25 cellular contexts compared by ENCODE assay signal in genomic region chr5:146628950-146629349, GRCh38.
"Had no signal": no experiment of that assay in that cellular context is flagged by ENCODE, and none has a peak within 500 bp of the region (broad histone marks: within the 10 kb centered on the region; RNA-seq: fewer than 3 reads in every experiment).

No MANE protein-coding gene starts in this region.

- DNase-seq: colonic mucosa; cortex of kidney; effector CD8-positive, alpha-beta T cell; effector memory CD8-positive, alpha-beta T cell; endodermal cell; erythroblast; esophagus squamous epithelium; foreskin fibroblast; foreskin melanocyte; gastrocnemius medialis; glutamatergic neuron; head of caudate nucleus; heart right ventricle; hippocampal formation; left cardiac atrium; left lung; left ventricle myocardium superior; lower lobe of right lung; mesenchymal stem cell; mucosa of descending colon; naive B cell had no signal

- H3K36me3 ChIP-seq: colonic mucosa, esophagus squamous epithelium, gastrocnemius medialis, heart right ventricle, left lung, lower lobe of right lung had no signal

- H3K4me3 Mint-ChIP-seq: dendritic cell treated with granulocyte-macrophage colony-stimulating factor and Interleukin-4, amounts not matched to agents 40 ng/mL and 50 ng/mL, for 4 days; effector memory CD8-positive, alpha-beta T cell; endodermal cell; mesothelial cell of epicardium; naive B cell had no signal

- H3K27me3 ChIP-seq: colonic mucosa, esophagus squamous epithelium, gastrocnemius medialis, heart right ventricle, left lung had no signal

- H3K27ac Mint-ChIP-seq: dendritic cell treated with granulocyte-macrophage colony-stimulating factor and Interleukin-4, amounts not matched to agents 40 ng/mL and 50 ng/mL, for 4 days; endodermal cell; mesothelial cell of epicardium had no signal

- H3K4me1 Mint-ChIP-seq: mesothelial cell of epicardium, naive B cell had no signal

- H3K4me1 ChIP-seq: colonic mucosa, esophagus squamous epithelium, gastrocnemius medialis, left lung, lower lobe of right lung had no signal

- H3K9me3 Mint-ChIP-seq: dendritic cell treated with granulocyte-macrophage colony-stimulating factor and Interleukin-4, amounts not matched to agents 40 ng/mL and 50 ng/mL, for 4 days; effector memory CD8-positive, alpha-beta T cell had no signal

- H3K36me3 Mint-ChIP-seq: naive B cell had no signal

- H3K4me3 ChIP-seq: colonic mucosa, esophagus squamous epithelium, gastrocnemius medialis, heart right ventricle, left lung, lower lobe of right lung, mucosa of descending colon had no signal

- H3K27ac ChIP-seq: colonic mucosa, epithelial cell of prostate, esophagus squamous epithelium, gastrocnemius medialis, heart right ventricle, left lung, lower lobe of right lung had no signal

- ATAC-seq: effector memory CD8-positive, alpha-beta T cell; esophagus mucosa; gastrocnemius medialis; heart right ventricle; left cardiac atrium; left lung; left ventricle myocardium superior; lower lobe of right lung; mucosa of descending colon had no signal

- H3K9me3 ChIP-seq: colonic mucosa, esophagus squamous epithelium, gastrocnemius medialis, left lung, lower lobe of right lung, mucosa of descending colon had no signal
